ENCODE assay signal across 8 cellular contexts in genomic region chr4:169619518-169619957, GRCh38.
DNase-seq lines count a peak whose midpoint lies in the region; ATAC-seq lines count a peak whose summit lies in the region.

No MANE protein-coding gene starts in this region.

- peak overlapping the region; percentile 78 to 96 (median 84) for H3K4me3 ChIP-seq in subcutaneous abdominal adipose tissue (ENCODE audit: low read depth in 1 of 5, low read length in 5 of 5)

- peak overlapping the region; percentile 91 for H3K27ac ChIP-seq in subcutaneous abdominal adipose tissue (ENCODE audit: low read depth, low read length)

- H3K27me3 ChIP-seq in subcutaneous abdominal adipose tissue (ENCODE audit: control insufficient read depth in 5 of 5, insufficient read depth in 4 of 5, low read length in 5 of 5), result peaks cover 0 to 5% (median 0%) of the 10 kb centered on the region in 5 donors

- peak; percentile 43 for DNase-seq in AG20443 (ENCODE audit: low spot score)
- DNase-seq in NCI-H345 treated with DMSO at 0.1 percent for 48 hours (lab: John Stamatoyannopoulos, UW; ENCODE audit: unreplicated experiment), result peak; percentile 31
- peak; percentile 13 to 51 for DNase-seq in activated CD4-positive, alpha-beta T cell treated with anti-CD3 and anti-CD28 coated beads, Interleukin-2, amount 50 U/mL, for 24 hours (ENCODE audit: low read depth in 1 of 2, low spot score in 1 of 2)
- peak; percentile 18 for DNase-seq in effector CD8-positive, alpha-beta T cell (lab: John Stamatoyannopoulos, UW)
- peak; percentile 80 for DNase-seq in medulla oblongata (ENCODE audit: extremely low spot score)

- ATAC-seq in GM18858 (IDR thresholded peaks at IDR 0.05; ENCODE audit: unreplicated experiment), result peak; percentile 35
- ATAC-seq in HG03066 (IDR thresholded peaks at IDR 0.05; ENCODE audit: low read depth, unreplicated experiment), result peak; percentile 43

- H3K9me3 ChIP-seq in subcutaneous abdominal adipose tissue (ENCODE audit: control insufficient read depth in 5 of 5, low read length in 5 of 5), result no peaks in the 10 kb centered on the region

- H3K4me1 ChIP-seq in subcutaneous abdominal adipose tissue (ENCODE audit: control insufficient read depth in 5 of 5, insufficient read depth in 5 of 5, low read length in 5 of 5), result peaks cover 8 to 30% (median 29%) of the 10 kb centered on the region in 5 donors

- peaks cover 0 to 2% (median 0%) of the 10 kb centered on the region in 5 donors for H3K36me3 ChIP-seq in subcutaneous abdominal adipose tissue (ENCODE audit: control insufficient read depth in 5 of 5, insufficient read depth in 5 of 5, low read length in 5 of 5)

- peak overlapping the region; percentile 73 to 94 (median 88) for H3K9ac ChIP-seq in subcutaneous abdominal adipose tissue (ENCODE audit: low read length in 5 of 5)

Comparison
In these comparisons a context has a peak if more than half of its experiments do, and no peak if none do; other contexts are left out.
1. Peak in every context shown above with its lines: DNase-seq, ATAC-seq, H3K4me3 ChIP-seq and H3K27ac ChIP-seq.
2. DNase-seq: peak in every context shown above with its lines; median percentile 80 in medulla oblongata; 43 in AG20443; 32 in activated CD4-positive, alpha-beta T cell treated with anti-CD3 and anti-CD28 coated beads, Interleukin-2, amount 50 U/mL, for 24 hours; 31 in NCI-H345 treated with DMSO at 0.1 percent for 48 hours; 18 in effector CD8-positive, alpha-beta T cell.